In genomic region chr7:117718116-117718515, GRCh38 we compare ENCODE assay signal across 22 cellular contexts.
DNase-seq lines count a peak whose midpoint lies in the region; ATAC-seq and TF ChIP-seq lines count a peak whose summit lies in the region.
"Had no signal": no experiment of that assay in that cellular context is flagged by ENCODE, and none has a peak within 500 bp of the region (broad histone marks: within the 10 kb centered on the region; RNA-seq: fewer than 3 reads in every experiment).

No MANE protein-coding gene starts in this region.

- no peak overlapping the region for H3K4ac ChIP-seq in neuronal stem cell (ENCODE audit: low read length)

- H2BK15ac ChIP-seq in neuronal stem cell (ENCODE audit: low read length), result no peak overlapping the region

- no peak for TF ChIP-seq CTCF in A673 (conservative IDR thresholded peaks at IDR 0.05; ENCODE audit: low read depth, low read length)
- TF ChIP-seq CTCF in hepatocyte (IDR thresholded peaks at IDR 0.05; ENCODE audit: poor library complexity), result no peak

- H3K9me3 ChIP-seq in A673 (ENCODE audit: low read depth, low read length, poor library complexity, severe bottlenecking) (no peaks in the 10 kb centered on the region), SK-N-MC (ENCODE audit: low read depth, low read length) (no peaks in the 10 kb centered on the region), hepatocyte (ENCODE audit: low read depth) (no peaks in the 10 kb centered on the region), neuronal stem cell (replicated peaks in 1 of 2; ENCODE audit: control insufficient read depth in 2 of 2, insufficient read depth in 1 of 2, low read depth in 1 of 2, low read length in 2 of 2) (no peaks in the 10 kb centered on the region)

- no peak overlapping the region for H4K8ac ChIP-seq in neuronal stem cell (ENCODE audit: low read depth, low read length)

- H3K9me2 ChIP-seq in hepatocyte (replicated peaks; ENCODE audit: insufficient read depth), result no peaks in the 10 kb centered on the region

- DNase-seq in A673 (ENCODE audit: low spot score) (no peak), SK-N-MC (ENCODE audit: low read depth, low spot score) (no peak), hepatocyte (ENCODE audit: low spot score) (no peak), neuronal stem cell (ENCODE audit: low spot score) (no peak), NAMALWA (ENCODE audit: low spot score) (no peak)
- DNase-seq: ACHN; C1 segment of cervical spinal cord; CD8-positive, alpha-beta memory T cell; DMS 273 treated with DMSO at 0.1 percent for 48 hours; DND-41; GOT3; MV-4-11; NCI-H1417; NCI-H187; NCI-H2107; NCI-H510A; NCI-H774 had no signal

- H2BK12ac ChIP-seq in neuronal stem cell (ENCODE audit: low read length), result no peak overlapping the region

- H3K4me2 ChIP-seq in hepatocyte (no peak overlapping the region), neuronal stem cell (ENCODE audit: insufficient read depth, low read length, poor library complexity, severe bottlenecking) (no peak overlapping the region)
- H3K4me2 ChIP-seq: KMS-11 had no signal

- no TSS peak for BruUV-seq in A673 (replicated peaks; lab: Mats Ljungman, UMichigan)

- H4K20me1 ChIP-seq in hepatocyte (ENCODE audit: insufficient read depth, poor library complexity, severe bottlenecking), result no peaks in the 10 kb centered on the region

- peaks cover 9% of the 10 kb centered on the region for H3K4me1 ChIP-seq in A673 (ENCODE audit: insufficient read depth, low read length, poor library complexity, severe bottlenecking)
- H3K4me1 ChIP-seq in hepatocyte (ENCODE audit: insufficient read depth), result no peaks in the 10 kb centered on the region
- H3K4me1 ChIP-seq in neuronal stem cell (ENCODE audit: control insufficient read depth in 2 of 2, insufficient read depth in 1 of 2, low read depth in 1 of 2, low read length in 2 of 2), result no peaks in the 10 kb centered on the region

- no peak overlapping the region for H2BK120ac ChIP-seq in neuronal stem cell (ENCODE audit: low read depth, low read length)

- CTCF ChIA-PET in A673 (lab: Charles Lee), result no interaction called here

- no peaks in the 10 kb centered on the region for H3K79me2 ChIP-seq in hepatocyte

- H3K27me3 ChIP-seq in A673 (replicated peaks; ENCODE audit: insufficient read depth, low read depth, low read length, poor library complexity), result no peaks in the 10 kb centered on the region
- no peaks in the 10 kb centered on the region for H3K27me3 ChIP-seq in hepatocyte
- H3K27me3 ChIP-seq in neuronal stem cell (ENCODE audit: control insufficient read depth in 3 of 3, insufficient read depth in 3 of 3, low read depth in 1 of 3, low read length in 3 of 3), result no peaks in the 10 kb centered on the region

- H3K18ac ChIP-seq in neuronal stem cell (ENCODE audit: low read length), result no peak overlapping the region

- ATAC-seq in HG02870 (IDR thresholded peaks at IDR 0.05; ENCODE audit: unreplicated experiment) (no peak), HG03442 (IDR thresholded peaks at IDR 0.05; ENCODE audit: unreplicated experiment) (no peak)
- ATAC-seq: HepG2, Right ventricle myocardium inferior had no signal

- H2AK5ac ChIP-seq in neuronal stem cell (ENCODE audit: low read depth, low read length), result no peak overlapping the region

- intact Hi-C loops in A673 (cut with micrococcal nuclease; ENCODE audit: unreplicated experiment), result loop anchor here (5.0 kb wide), 1 partner anchor 311 kb away; no protein-coding TSS in a partner anchor

- H4K91ac ChIP-seq in neuronal stem cell (ENCODE audit: low read depth, low read length, poor library complexity), result no peak overlapping the region

- H3K14ac ChIP-seq in neuronal stem cell (ENCODE audit: low read length), result no peak overlapping the region

- WGBS in hepatocyte (ENCODE audit: low lambda C conversion rate, missing lambda C conversion rate), result 82% methylated on average over 3 of the region's 3 CpGs
- WGBS in neuronal stem cell (ENCODE audit: extremely low coverage in 2 of 2, insufficient read length in 2 of 2, insufficient replicate concordance in 1 of 2), 2 donors, result no CpG with 5 or more reads among the region's 3 CpGs

- H2AFZ ChIP-seq in hepatocyte (no peak overlapping the region), neuronal stem cell (ENCODE audit: low read length) (peak overlapping the region; percentile 42)

- POLR2A ChIA-PET in A673 (lab: Charles Lee; ENCODE audit: low non-redundant PET), result no interaction called here

- H3K36me3 ChIP-seq in A673 (ENCODE audit: insufficient read depth, low read length, poor library complexity, severe bottlenecking) (no peaks in the 10 kb centered on the region), SK-N-MC (ENCODE audit: insufficient read depth, low read length) (peaks cover 8% of the 10 kb centered on the region; the same call in 1 of the 2 replicates), hepatocyte (replicated peaks; ENCODE audit: insufficient read depth, low read depth) (no peaks in the 10 kb centered on the region), neuronal stem cell (replicated peaks in 1 of 2; ENCODE audit: control insufficient read depth in 2 of 2, insufficient read depth in 2 of 2, low read length in 2 of 2) (peaks cover 0 to 2% of the 10 kb centered on the region in 2 donors)

- H3K23ac ChIP-seq in neuronal stem cell (ENCODE audit: low read depth, low read length, poor library complexity), result no peak overlapping the region

- H3K9ac ChIP-seq in SK-N-MC (ENCODE audit: insufficient read length), result peak overlapping the region; percentile 35
- H3K9ac ChIP-seq in neuronal stem cell (ENCODE audit: low read depth, low read length, poor library complexity), result no peak overlapping the region
- H3K9ac ChIP-seq: KMS-11 had no signal

- no peaks in the 10 kb centered on the region for H3K79me1 ChIP-seq in neuronal stem cell (ENCODE audit: low read depth, low read length)

- peak overlapping the region; percentile 31 for H3K27ac ChIP-seq in A673 (ENCODE audit: low read depth, low read length, poor library complexity, severe bottlenecking)
- H3K27ac ChIP-seq in SK-N-MC, result peak overlapping the region; percentile 75
- peak overlapping the region; percentile 20 for H3K27ac ChIP-seq in hepatocyte
- H3K27ac ChIP-seq in neuronal stem cell (replicated peaks; ENCODE audit: low read length), result no peak overlapping the region
- H3K27ac ChIP-seq: KMS-11 had no signal

- H3K4me3 ChIP-seq in A673 (ENCODE audit: low read depth, low read length, poor library complexity, severe bottlenecking), result no peak overlapping the region
- no peak overlapping the region for H3K4me3 ChIP-seq in SK-N-MC
- no peak overlapping the region for H3K4me3 ChIP-seq in hepatocyte
- no peak overlapping the region for H3K4me3 ChIP-seq in neuronal stem cell (ENCODE audit: low read length in 2 of 2)

- no peak overlapping the region for H2BK5ac ChIP-seq in neuronal stem cell (ENCODE audit: low read length)
